In genomic region chr3:141904203-141904602, GRCh38 we compare ENCODE assay signal across 26 cellular contexts.
"Had no signal": no experiment of that assay in that cellular context is flagged by ENCODE, and none has a peak within 500 bp of the region (broad histone marks: within the 10 kb centered on the region; RNA-seq: fewer than 3 reads in every experiment).

No MANE protein-coding gene starts in this region.

- H3K27ac ChIP-seq: adrenal gland, body of pancreas, neural progenitor cell, parathyroid adenoma, psoas muscle, sigmoid colon, stomach, thyroid gland, upper lobe of left lung, vagina had no signal

- H3K9me3 ChIP-seq: adrenal gland, body of pancreas, psoas muscle, sigmoid colon, thyroid gland, upper lobe of left lung, vagina had no signal

- H3K4me1 Mint-ChIP-seq: neural progenitor cell had no signal

- H3K4me3 ChIP-seq: adrenal gland, body of pancreas, neural progenitor cell, psoas muscle, sigmoid colon, stomach, thyroid gland, upper lobe of left lung, vagina had no signal

- H3K4me3 Mint-ChIP-seq: activated CD4-positive, alpha-beta T cell treated with anti-CD3 and anti-CD28 coated beads, Interleukin-2, amount 10 ng/mL, durations not matched to agents 24 days and 14 days; naive thymus-derived CD4-positive, alpha-beta T cell; neural progenitor cell; stimulated activated naive B cell treated with anti-CD40 and anti-IgM and Interleukin-4, amounts not matched to agents 10 μg/mL and 1 μg/mL and 100 μg/mL, for 72 hours had no signal

- H3K27me3 ChIP-seq: adrenal gland, body of pancreas, neural progenitor cell, sigmoid colon, stomach, thyroid gland, upper lobe of left lung, vagina had no signal

- DNase-seq: activated CD4-positive, alpha-beta T cell treated with anti-CD3 and anti-CD28 coated beads, Interleukin-2, amount 10 ng/mL, durations not matched to agents 24 days and 14 days; activated CD8-positive, alpha-beta memory T cell treated with anti-CD3 and anti-CD28 coated beads, Interleukin-2, amount 50 U/mL, for 48 hours; activated naive CD4-positive, alpha-beta T cell; aorta; body of pancreas; cortex of kidney; foreskin fibroblast; head of caudate nucleus; hippocampal formation; left cardiac atrium; left ventricle myocardium superior; naive thymus-derived CD4-positive, alpha-beta T cell; occipital lobe; psoas muscle; sigmoid colon; stimulated activated CD4-positive, alpha-beta T cell treated with anti-CD3 and anti-CD28 coated beads, Interleukin-1b, Interleukin-23, amount 100 ng/mL, for 48 hours; stimulated activated CD4-positive, alpha-beta T cell treated with anti-CD3 and anti-CD28 coated beads, Interleukin-4, amount 100 ng/mL, for 4 hours; stimulated activated CD8-positive, alpha-beta memory T cell treated with anti-CD3 and anti-CD28 coated beads, Interleukin-4, amount 100 ng/mL, for 48 hours; stimulated activated naive B cell treated with anti-CD40 and anti-IgM and Interleukin-4, amounts not matched to agents 10 μg/mL and 1 μg/mL and 100 μg/mL, for 72 hours; stomach; thyroid gland; upper lobe of left lung had no signal

- H3K27me3 Mint-ChIP-seq: activated CD4-positive, alpha-beta T cell treated with anti-CD3 and anti-CD28 coated beads, Interleukin-2, amount 10 ng/mL, durations not matched to agents 24 days and 14 days; naive thymus-derived CD4-positive, alpha-beta T cell; stimulated activated naive B cell treated with anti-CD40 and anti-IgM and Interleukin-4, amounts not matched to agents 10 μg/mL and 1 μg/mL and 100 μg/mL, for 72 hours had no signal

- H3K4me1 ChIP-seq: body of pancreas, neural progenitor cell, parathyroid adenoma, psoas muscle, sigmoid colon, stomach, thyroid gland, upper lobe of left lung, vagina had no signal

- H3K27ac Mint-ChIP-seq: neural progenitor cell; stimulated activated naive B cell treated with anti-CD40 and anti-IgM and Interleukin-4, amounts not matched to agents 10 μg/mL and 1 μg/mL and 100 μg/mL, for 72 hours had no signal

- ATAC-seq: body of pancreas; left cardiac atrium; left ventricle myocardium superior; naive thymus-derived CD4-positive, alpha-beta T cell; psoas muscle; stimulated activated naive B cell treated with anti-CD40 and anti-IgM and Interleukin-4, amounts not matched to agents 10 μg/mL and 1 μg/mL and 100 μg/mL, for 72 hours had no signal
